Comparison of ENCODE assay signal across 8 cellular contexts in genomic region chr12:118376089-118377004, GRCh38. TPM values are rescaled to one million over a fixed set of nuclear protein-coding genes. Genes with fewer than 3 reads are reported as not detected.
A peak's percentile ranks its signal among the peaks of the same experiment; 100 is the strongest.
DNase-seq lines count a peak whose midpoint lies in the region; ATAC-seq and TF ChIP-seq lines count a peak whose summit lies in the region.

Gene SUDS3 (plus strand): TSS chr12:118376555. CDS start chr12:118376692, 137 bp downstream.

- H3K4me1 ChIP-seq in breast epithelium = peaks cover 0 to 7% of the 10 kb centered on the region in 2 donors
- peaks cover 17% of the 10 kb centered on the region for H3K4me1 ChIP-seq in iPS-18a (ENCODE audit: control insufficient read depth, low read depth, low read length)
- peaks cover 17% of the 10 kb centered on the region for H3K4me1 ChIP-seq in skeletal muscle satellite cell (ENCODE audit: control insufficient read depth, insufficient read depth, low read length)

- H3K36me3 ChIP-seq in breast epithelium = no peaks in the 10 kb centered on the region
- H3K36me3 ChIP-seq in iPS-18a (ENCODE audit: control insufficient read depth, low read depth, low read length) = peaks cover 14% of the 10 kb centered on the region
- peaks cover 15% of the 10 kb centered on the region for H3K36me3 ChIP-seq in skeletal muscle satellite cell (ENCODE audit: insufficient read depth, low read length)

- no peak for TF ChIP-seq POLR2A in breast epithelium (IDR thresholded peaks at IDR 0.05)

- H3K27ac ChIP-seq in breast epithelium (peak within 1 kb of the TSS; percentile 93 to 98), iPS-18a (ENCODE audit: low read length) (peak within 1 kb of the TSS; percentile 98)

- peak within 1 kb of the TSS; percentile 82 for H3K4me2 ChIP-seq in skeletal muscle satellite cell (ENCODE audit: low read length)

- H3K27me3 ChIP-seq in breast epithelium = no peaks in the 10 kb centered on the region
- H3K27me3 ChIP-seq in iPS-18a (ENCODE audit: control insufficient read depth, insufficient read depth, low read length) = peaks cover 11% of the 10 kb centered on the region
- H3K27me3 ChIP-seq in skeletal muscle satellite cell (ENCODE audit: control insufficient read depth, insufficient read depth, low read length) = no peaks in the 10 kb centered on the region

- TF ChIP-seq CTCF in WI38 (IDR thresholded peaks at IDR 0.05; ENCODE audit: low read depth, low read length) (peak; percentile 96), breast epithelium (IDR thresholded peaks at IDR 0.05) (peak; percentile 97 to 100 (median 99))

- H3K4me3 ChIP-seq in WI38 (ENCODE audit: low read depth, low read length) (peak within 1 kb of the TSS; percentile 63), breast epithelium (peak within 1 kb of the TSS; percentile 95 to 100 (median 98)), iPS-18a (ENCODE audit: low read length) (peak within 1 kb of the TSS; percentile 82), skeletal muscle satellite cell (ENCODE audit: low read length) (peak within 1 kb of the TSS; percentile 83)

- no peaks in the 10 kb centered on the region for H3K9me3 ChIP-seq in breast epithelium
- H3K9me3 ChIP-seq in iPS-18a (ENCODE audit: control insufficient read depth, low read depth, low read length) = no peaks in the 10 kb centered on the region
- no peaks in the 10 kb centered on the region for H3K9me3 ChIP-seq in skeletal muscle satellite cell (replicated peaks; ENCODE audit: low read length)

- ATAC-seq in HG02885 (IDR thresholded peaks at IDR 0.05; ENCODE audit: poor library complexity, unreplicated experiment) = peak; percentile 30
- ATAC-seq in HG03460 (IDR thresholded peaks at IDR 0.05; ENCODE audit: unreplicated experiment) = no peak

- H3K9ac ChIP-seq in iPS-18a (ENCODE audit: low read length) = peak within 1 kb of the TSS; percentile 85
- H3K9ac ChIP-seq in skeletal muscle satellite cell (ENCODE audit: low read depth, low read length) = peak within 1 kb of the TSS; percentile 87

- intact Hi-C loops in breast epithelium (cut with DNase I; ENCODE audit: low total_unique reads) = loop anchor here (5.0 kb wide), 1 partner anchor 94 kb away; no protein-coding TSS in a partner anchor

- DNase-seq in ELF-1 (ENCODE audit: low read depth, low spot score) = peak; percentile 97
- DNase-seq in NCI-H2227 treated with DMSO at 0.1 percent for 48 hours (lab: John Stamatoyannopoulos, UW) = peak; percentile 94
- DNase-seq in breast epithelium (ENCODE audit: low spot score in 2 of 2) = peak; percentile 87 to 94

RNA-seq across cellular contexts. Expression of gene SUDS3, which starts in this region (rescaled TPM):
- 10 to 100 TPM; 38.9 to 66.3 (median 47.2) TPM for total RNA-seq in breast epithelium
- total RNA-seq in skeletal muscle satellite cell (2012; rRNA removed) = 18.8 and 19.0 TPM in 2 replicates
